19 cellular contexts compared by ENCODE assay signal in genomic region chr6:89596484-89596883, GRCh38. TPM values are rescaled to one million over a fixed set of nuclear protein-coding genes. Genes with fewer than 3 reads are reported as not detected.
A peak's percentile ranks its signal among the peaks of the same experiment; 100 is the strongest.
DNase-seq lines count a peak whose midpoint lies in the region; ATAC-seq, FAIRE-seq and TF ChIP-seq lines count a peak whose summit lies in the region.
"Had no signal": no experiment of that assay in that cellular context is flagged by ENCODE, and none has a peak within 500 bp of the region (broad histone marks: within the 10 kb centered on the region; RNA-seq: fewer than 3 reads in every experiment).

No MANE protein-coding gene starts in this region.

- no peak for DNase-seq in activated CD4-positive, CD25-positive, alpha-beta regulatory T cell (lab: John Stamatoyannopoulos, UW)
- no peak for DNase-seq in GM18507 (ENCODE audit: extremely low spot score, insufficient read length, low read depth)
- DNase-seq in T-helper 17 cell = no peak
- no peak for DNase-seq in foreskin keratinocyte
- DNase-seq in HTR-8/SVneo (ENCODE audit: insufficient read length, low spot score) = no peak
- DNase-seq in NCI-H187 (lab: John Stamatoyannopoulos, UW) = no peak
- DNase-seq: mesenchymal stem cell; NCI-H1694; NCI-H526 treated with DMSO at 0.1 percent for 48 hours; RPMI8226; stimulated activated CD4-positive, alpha-beta T cell treated with anti-CD3 and anti-CD28 coated beads, Interleukin-4, amount 100 ng/mL, for 4 hours had no signal

- H3K27me3 Mint-ChIP-seq in T-helper 17 cell = no peaks in the 10 kb centered on the region

- H3K27ac Mint-ChIP-seq in T-helper 17 cell = peak overlapping the region; percentile 57

- H3K4me3 Mint-ChIP-seq in T-helper 17 cell = no peak overlapping the region

- FAIRE-seq in GM18507 (lab: Jason Lieb, UNC) (peak; percentile 60), HTR-8/SVneo (lab: Jason Lieb, UNC) (no peak)
- FAIRE-seq: endometrium, urothelium cell line had no signal

- no peak for TF ChIP-seq CTCF in foreskin keratinocyte (conservative IDR thresholded peaks at IDR 0.05)

- no peaks in the 10 kb centered on the region for H3K36me3 Mint-ChIP-seq in T-helper 17 cell (ENCODE audit: low read depth)

- no peak overlapping the region for H3K27ac ChIP-seq in foreskin keratinocyte
- H3K27ac ChIP-seq: gastroesophageal sphincter, neutrophil had no signal

- H3K4me1 ChIP-seq in foreskin keratinocyte = no peaks in the 10 kb centered on the region
- H3K4me1 ChIP-seq: gastroesophageal sphincter had no signal

- H3K27me3 ChIP-seq in foreskin keratinocyte = no peaks in the 10 kb centered on the region
- H3K27me3 ChIP-seq: gastroesophageal sphincter, neutrophil had no signal

- peak; percentile 57 to 69 for ATAC-seq in activated CD4-positive, CD25-positive, alpha-beta regulatory T cell treated with anti-CD3 and anti-CD28 coated beads, Interleukin-2, amount 50 U/mL, for 24 hours
- ATAC-seq in T-helper 17 cell = peak; percentile 10
- ATAC-seq in foreskin keratinocyte = peak; percentile 42
- no peak for ATAC-seq in GM18867 (IDR thresholded peaks at IDR 0.05; ENCODE audit: unreplicated experiment)
- ATAC-seq: gastroesophageal sphincter, sciatic nerve had no signal

- no peaks in the 10 kb centered on the region for H3K9me3 ChIP-seq in T-helper 17 cell (ENCODE audit: control insufficient read depth, low read length, poor library complexity, severe bottlenecking)
- H3K9me3 ChIP-seq: Caco-2, gastroesophageal sphincter, neutrophil had no signal

- H3K4me1 Mint-ChIP-seq in T-helper 17 cell = peaks cover 5% of the 10 kb centered on the region

RNA-seq across cellular contexts. Expression of gene LYRM2, which starts 42.1 kb away (rescaled TPM):
- total RNA-seq in T-helper 17 cell (10 to 100 TPM; 21.5 to 24.6 TPM), foreskin keratinocyte (21.1 and 22.4 TPM in 2 replicates)
- 13.9 and 14.6 TPM in 2 replicates for polyA plus RNA-seq in foreskin keratinocyte
